8 cellular contexts compared by ENCODE assay signal in the genomic region with DNA sequence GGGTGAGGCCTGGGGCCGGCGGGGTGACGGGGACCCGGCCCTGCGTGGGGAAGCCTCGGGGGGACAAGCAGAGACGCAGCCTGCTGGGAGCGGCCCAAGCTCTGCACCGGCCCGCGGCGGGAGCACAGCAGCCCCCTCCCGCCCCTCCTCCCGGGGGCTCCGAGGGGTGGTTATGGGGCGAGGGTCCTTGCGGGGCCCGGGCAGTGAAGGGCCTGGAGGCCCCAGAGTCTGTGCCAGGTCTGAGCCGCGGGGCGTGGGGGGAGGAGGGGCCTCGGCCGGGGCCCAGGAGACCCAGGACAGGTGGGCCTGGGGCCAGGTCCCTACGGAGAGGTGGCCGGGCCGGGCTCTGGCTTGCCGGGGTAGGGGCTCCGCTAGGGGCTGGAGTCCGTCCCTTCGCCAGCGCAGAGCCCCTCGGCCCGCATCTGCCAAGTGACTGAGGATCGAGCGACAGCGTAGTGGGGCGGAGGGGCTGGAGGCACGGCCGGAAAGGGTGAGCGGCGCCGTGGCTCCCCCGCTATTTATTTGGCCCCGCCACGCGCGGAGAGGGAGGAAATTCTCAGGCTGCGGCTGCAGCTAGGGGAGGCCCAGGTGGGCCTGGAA. TPM values are rescaled to one million over a fixed set of nuclear protein-coding genes. Genes with fewer than 3 reads are reported as not detected.
A peak's percentile ranks its signal among the peaks of the same experiment; 100 is the strongest.
DNase-seq lines count a peak whose midpoint lies in the region; ATAC-seq and TF ChIP-seq lines count a peak whose summit lies in the region.

No MANE protein-coding gene starts in this region.

- peaks cover 9% of the 10 kb centered on the region for H3K27me3 Mint-ChIP-seq in Caco-2 (ENCODE audit: insufficient read depth, unreplicated experiment)

- H3K4me3 Mint-ChIP-seq in Caco-2 (ENCODE audit: unreplicated experiment), result peak overlapping the region; percentile 62

- intact Hi-C loops in Caco-2 (cut with micrococcal nuclease; ENCODE audit: unreplicated experiment) (loop anchor here (5.0 kb wide), 1 partner anchor 35 kb away; the partner anchor contains the start of gene TEDC1), Panc1 (cut with micrococcal nuclease; ENCODE audit: unreplicated experiment) (no loop called here), esophagus muscularis mucosa (cut with DNase I) (no loop called here), prostate gland (cut with DNase I) (no loop called here)

- H3K36me3 ChIP-seq in Caco-2 (ENCODE audit: control insufficient read depth, insufficient read depth, low read length) (no peaks in the 10 kb centered on the region), Panc1 (ENCODE audit: control insufficient read depth, insufficient read depth, low read length) (no peaks in the 10 kb centered on the region), esophagus muscularis mucosa (peaks cover 0 to 19% (median 0%) of the 10 kb centered on the region in 4 donors), prostate gland (no peaks in the 10 kb centered on the region)

- DNase-seq in Caco-2 (no peak), Panc1 (ENCODE audit: low read depth, low spot score) (no peak), esophagus muscularis mucosa (ENCODE audit: extremely low spot score) (no peak), prostate gland (ENCODE audit: low spot score) (no peak), GM19238 (ENCODE audit: insufficient read length, low spot score) (no peak), middle frontal gyrus (ENCODE audit: extremely low spot score, low spot score) (no peak)
- DNase-seq in stimulated activated naive CD4-positive, alpha-beta T cell treated with Interleukin-2 at 50 U/mL for 16 hours (lab: John Stamatoyannopoulos, UW), result no peak

- in situ Hi-C loops in Panc1 (cut with HindIII; ENCODE audit: low pct_unique_long_range_greater_than_20kb, low sequenced_read_pairs), result no loop called here

- no peaks in the 10 kb centered on the region for H3K9me3 ChIP-seq in Caco-2
- no peaks in the 10 kb centered on the region for H3K9me3 ChIP-seq in Panc1 (ENCODE audit: control insufficient read depth, insufficient read depth, low read depth, low read length)
- no peaks in the 10 kb centered on the region for H3K9me3 ChIP-seq in esophagus muscularis mucosa
- no peaks in the 10 kb centered on the region for H3K9me3 ChIP-seq in prostate gland

- WGBS in esophagus muscularis mucosa, result 0% methylated on average over 5 of the region's 48 CpGs
- 1% methylated on average over 34 of the region's 48 CpGs for WGBS in prostate gland

- peak; percentile 13 for ATAC-seq in Panc1
- ATAC-seq in HG03565 (IDR thresholded peaks at IDR 0.05; ENCODE audit: unreplicated experiment), result no peak

- no peak for TF ChIP-seq EP300 in esophagus muscularis mucosa (IDR thresholded peaks at IDR 0.05)

- H3K4me3 ChIP-seq in Caco-2 (ENCODE audit: low read depth, low read length) (peak overlapping the region; percentile 40), Panc1 (ENCODE audit: low read depth in 2 of 2, low read length in 2 of 2) (peak overlapping the region; percentile 36 to 52), esophagus muscularis mucosa (peak overlapping the region; percentile 66 to 83 (median 77)), prostate gland (peak overlapping the region; percentile 46 to 57)

- BruUV-seq in Caco-2 (replicated peaks; lab: Mats Ljungman, UMichigan) (no TSS peak), Panc1 (replicated peaks; lab: Mats Ljungman, UMichigan) (no TSS peak)

- no peaks in the 10 kb centered on the region for H3K27me3 ChIP-seq in Caco-2 (replicated peaks; ENCODE audit: control insufficient read depth, insufficient read depth, low read length)
- H3K27me3 ChIP-seq in Panc1 (ENCODE audit: control insufficient read depth, insufficient read depth, low read length), result no peaks in the 10 kb centered on the region
- peaks cover 0 to 19% (median 0%) of the 10 kb centered on the region in 4 donors for H3K27me3 ChIP-seq in esophagus muscularis mucosa
- H3K27me3 ChIP-seq in prostate gland (replicated peaks; ENCODE audit: insufficient read depth), result no peaks in the 10 kb centered on the region

- H3K9me3 Mint-ChIP-seq in Caco-2 (ENCODE audit: unreplicated experiment), result no peaks in the 10 kb centered on the region

- H3K36me3 Mint-ChIP-seq in Caco-2 (ENCODE audit: insufficient read depth, unreplicated experiment), result peaks cover 5% of the 10 kb centered on the region

- H3K4me1 ChIP-seq in Caco-2 (peaks cover 12% of the 10 kb centered on the region), Panc1 (ENCODE audit: control insufficient read depth, insufficient read depth, low read length) (no peaks in the 10 kb centered on the region), esophagus muscularis mucosa (peaks cover 27 to 49% (median 40%) of the 10 kb centered on the region in 4 donors), prostate gland (replicated peaks) (peaks cover 22% of the 10 kb centered on the region)

- TF ChIP-seq POLR2A in esophagus muscularis mucosa (IDR thresholded peaks at IDR 0.05; ENCODE audit: low read depth), result no peak
- TF ChIP-seq POLR2A in prostate gland (IDR thresholded peaks at IDR 0.05), result no peak

- POLR2A ChIA-PET in Caco-2 (lab: Charles Lee) (no interaction called here), Panc1 (lab: Charles Lee) (no interaction called here)

- no peak overlapping the region for H3K27ac ChIP-seq in Panc1 (ENCODE audit: low read length)
- H3K27ac ChIP-seq in esophagus muscularis mucosa (replicated peaks in 1 of 4), result peak overlapping the region; percentile 22 to 65 (median 46)
- peak overlapping the region; percentile 1 to 23 for H3K27ac ChIP-seq in prostate gland

- CTCF ChIA-PET in Caco-2 (lab: Charles Lee), result no interaction called here
- CTCF ChIA-PET in Panc1 (lab: Charles Lee), result no interaction called here

- no peak for TF ChIP-seq CTCF in Caco-2 (IDR thresholded peaks at IDR 0.05; ENCODE audit: insufficient read depth in 1 of 2, low read depth in 1 of 2, low read length in 1 of 2, severe bottlenecking in 1 of 2, unreplicated experiment in 1 of 2)
- TF ChIP-seq CTCF in Panc1 (IDR thresholded peaks at IDR 0.05), result no peak
- no peak for TF ChIP-seq CTCF in esophagus muscularis mucosa (IDR thresholded peaks at IDR 0.05)
- TF ChIP-seq CTCF in prostate gland (IDR thresholded peaks at IDR 0.05), result no peak

- H3K27ac Mint-ChIP-seq in Caco-2 (ENCODE audit: unreplicated experiment), result no peak overlapping the region

- no peaks in the 10 kb centered on the region for H3K4me1 Mint-ChIP-seq in Caco-2 (ENCODE audit: low read depth, unreplicated experiment)

RNA-seq across cellular contexts. Expression of gene TMEM121, which starts 0.5 kb away (rescaled TPM):
- total RNA-seq in Caco-2 (2022), result 0.28 TPM in 1 of 2 replicates, not detected in the other
- total RNA-seq in Panc1 (2021; ENCODE audit: unreplicated experiment), result 4.6 TPM
- 8.4 TPM for polyA plus RNA-seq in Panc1 (2012; ENCODE audit: insufficient read length)
- 10 to 100 TPM in 1 of 4 donors, 1 to 10 TPM in 3; 2.9 to 13.0 (median 5.4) TPM for total RNA-seq in esophagus muscularis mucosa
- 10 to 100 TPM; 11.1 to 15.7 TPM for total RNA-seq in prostate gland

RNA-seq across cellular contexts. Expression of gene TEDC1, which starts 35.8 kb away (rescaled TPM):
- total RNA-seq in Caco-2 (2022) (30.3 and 30.8 TPM in 2 replicates), Panc1 (2021; ENCODE audit: unreplicated experiment) (47.8 TPM), esophagus muscularis mucosa (1 to 10 TPM; 3.8 to 6.6 (median 4.7) TPM), prostate gland (1 to 10 TPM; 7.5 to 8.9 TPM)
- polyA plus RNA-seq in Panc1 (2012; ENCODE audit: insufficient read length), result 42.5 TPM

RNA-seq across cellular contexts. Expression of gene CRIP1, which starts 40.2 kb away (rescaled TPM):
- total RNA-seq in Caco-2 (2022) (46.0 and 75.1 TPM in 2 replicates), Panc1 (2021; ENCODE audit: unreplicated experiment) (1,056 TPM), esophagus muscularis mucosa (100 to 1,000 TPM in 1 of 4 donors, 10 to 100 TPM in 3; 34.0 to 110 (median 54.6) TPM), prostate gland (10 to 100 TPM in 1 of 2 donors, 1 to 10 TPM in 1; 4.2 to 22.0 TPM)
- 2,110 TPM for polyA plus RNA-seq in Panc1 (2012; ENCODE audit: insufficient read length)

RNA-seq across cellular contexts. Expression of gene CRIP2, which starts 52.3 kb away (rescaled TPM):
- total RNA-seq in Caco-2 (2022) (0.88 and 1.5 TPM in 2 replicates), Panc1 (2021; ENCODE audit: unreplicated experiment) (280 TPM), esophagus muscularis mucosa (100 to 1,000 TPM; 283 to 578 (median 392) TPM), prostate gland (100 to 1,000 TPM in 1 of 2 donors, 10 to 100 TPM in 1; 86.7 to 134 TPM)
- polyA plus RNA-seq in Panc1 (2012; ENCODE audit: insufficient read length), result 1,001 TPM
